ENCODE assay signal across 19 cellular contexts in genomic region chr3:140399853-140400252, GRCh38.
"Had no signal": no experiment of that assay in that cellular context is flagged by ENCODE, and none has a peak within 500 bp of the region (broad histone marks: within the 10 kb centered on the region; RNA-seq: fewer than 3 reads in every experiment).

No MANE protein-coding gene starts in this region.

- H3K9me3 Mint-ChIP-seq: dendritic cell treated with granulocyte-macrophage colony-stimulating factor and Interleukin-4, amounts not matched to agents 40 ng/mL and 50 ng/mL, for 4 days; natural killer cell treated with Interleukin-12 subunit alpha and Interleukin-12 subunit beta and Interleukin-15 and Interleukin-18, amount 100 ng/mL, for 72 hours; stimulated activated naive CD8-positive, alpha-beta T cell treated with anti-CD3 and anti-CD28 coated beads, Interleukin-15, amount 100 ng/mL, for 72 hours had no signal

- H3K4me1 ChIP-seq: esophagus squamous epithelium, pancreas, right lobe of liver, suprapubic skin, transverse colon had no signal

- H3K27me3 ChIP-seq: esophagus squamous epithelium, neutrophil, right lobe of liver, suprapubic skin, transverse colon, vagina had no signal

- H3K4me1 Mint-ChIP-seq: stimulated activated naive CD8-positive, alpha-beta T cell treated with anti-CD3 and anti-CD28 coated beads, Interleukin-15, amount 100 ng/mL, for 72 hours had no signal

- H3K36me3 Mint-ChIP-seq: activated naive CD8-positive, alpha-beta T cell; natural killer cell treated with Interleukin-12 subunit alpha and Interleukin-12 subunit beta and Interleukin-15 and Interleukin-18, amount 100 ng/mL, for 72 hours had no signal

- H3K4me3 ChIP-seq: esophagus squamous epithelium, pancreas, right lobe of liver, suprapubic skin, transverse colon, vagina had no signal

- H3K9me3 ChIP-seq: esophagus squamous epithelium, neutrophil, pancreas, right lobe of liver, suprapubic skin, transverse colon, vagina had no signal

- DNase-seq: activated CD4-positive, alpha-beta T cell treated with anti-CD3 and anti-CD28 coated beads, Interleukin-2, amount 50 U/mL, for 48 hours; effector CD8-positive, alpha-beta T cell; esophagus squamous epithelium; hippocampal formation; left cardiac atrium; pancreas; right lobe of liver; small intestine; stimulated activated CD4-positive, alpha-beta T cell treated with anti-CD3 and anti-CD28 coated beads, Interleukin-4, amount 100 ng/mL, for 1 hour; stimulated activated naive CD8-positive, alpha-beta T cell treated with anti-CD3 and anti-CD28 coated beads, Interleukin-15, amount 100 ng/mL, for 72 hours; transverse colon; WERI-Rb-1 had no signal

- H3K4me3 Mint-ChIP-seq: activated naive CD8-positive, alpha-beta T cell; dendritic cell treated with granulocyte-macrophage colony-stimulating factor and Interleukin-4, amounts not matched to agents 40 ng/mL and 50 ng/mL, for 4 days; natural killer cell treated with Interleukin-12 subunit alpha and Interleukin-12 subunit beta and Interleukin-15 and Interleukin-18, amount 100 ng/mL, for 72 hours; stimulated activated naive CD8-positive, alpha-beta T cell treated with anti-CD3 and anti-CD28 coated beads, Interleukin-15, amount 100 ng/mL, for 72 hours had no signal

- H3K27ac ChIP-seq: esophagus squamous epithelium, neutrophil, pancreas, right lobe of liver, suprapubic skin, transverse colon, vagina, WERI-Rb-1 had no signal

- FAIRE-seq: islet of Langerhans, pancreas, small intestine had no signal

- ATAC-seq: left cardiac atrium; pancreas; right lobe of liver; stimulated activated naive CD8-positive, alpha-beta T cell treated with anti-CD3 and anti-CD28 coated beads, Interleukin-15, amount 100 ng/mL, for 72 hours had no signal

- H3K36me3 ChIP-seq: esophagus squamous epithelium, neutrophil, pancreas, right lobe of liver, suprapubic skin, transverse colon, vagina, WERI-Rb-1 had no signal

- H3K27me3 Mint-ChIP-seq: dendritic cell treated with granulocyte-macrophage colony-stimulating factor and Interleukin-4, amounts not matched to agents 40 ng/mL and 50 ng/mL, for 4 days had no signal

- H3K27ac Mint-ChIP-seq: activated naive CD8-positive, alpha-beta T cell; dendritic cell treated with granulocyte-macrophage colony-stimulating factor and Interleukin-4, amounts not matched to agents 40 ng/mL and 50 ng/mL, for 4 days; natural killer cell treated with Interleukin-12 subunit alpha and Interleukin-12 subunit beta and Interleukin-15 and Interleukin-18, amount 100 ng/mL, for 72 hours; stimulated activated naive CD8-positive, alpha-beta T cell treated with anti-CD3 and anti-CD28 coated beads, Interleukin-15, amount 100 ng/mL, for 72 hours had no signal
